In genomic region chr3:139586420-139587017, GRCh38 we compare ENCODE assay signal across 14 cellular contexts. TPM values are rescaled to one million over a fixed set of nuclear protein-coding genes. Genes with fewer than 3 reads are reported as not detected.
DNase-seq lines count a peak whose midpoint lies in the region; ATAC-seq and TF ChIP-seq lines count a peak whose summit lies in the region.
"Had no signal": no experiment of that assay in that cellular context is flagged by ENCODE, and none has a peak within 500 bp of the region (broad histone marks: within the 10 kb centered on the region; RNA-seq: fewer than 3 reads in every experiment).

No MANE protein-coding gene starts in this region.

- TF ChIP-seq CTCF in thyroid gland (IDR thresholded peaks at IDR 0.05): no peak

- ATAC-seq in activated CD4-positive, alpha-beta T cell treated with anti-CD3 and anti-CD28 coated beads for 36 hours: no peak
- peak; percentile 94 for ATAC-seq in GM21529 (IDR thresholded peaks at IDR 0.05; ENCODE audit: unreplicated experiment)
- peak; percentile 85 for ATAC-seq in HG03095 (IDR thresholded peaks at IDR 0.05; ENCODE audit: unreplicated experiment)
- ATAC-seq in GM19397 (IDR thresholded peaks at IDR 0.05; ENCODE audit: unreplicated experiment): no peak

- 25 to 28% methylated on average over 1 of the region's 1 CpG for WGBS in thyroid gland, 2 donors

- H3K4me3 ChIP-seq in thyroid gland (replicated peaks in 1 of 3): no peak overlapping the region

- H3K27me3 Mint-ChIP-seq in activated CD4-positive, alpha-beta T cell treated with anti-CD3 and anti-CD28 coated beads, Interleukin-2, amount 10 ng/mL, durations not matched to agents 7 days and 5 days: no peaks in the 10 kb centered on the region
- H3K27me3 Mint-ChIP-seq in activated CD4-positive, alpha-beta T cell treated with anti-CD3 and anti-CD28 coated beads for 36 hours: no peaks in the 10 kb centered on the region

- H3K27ac Mint-ChIP-seq in activated CD4-positive, alpha-beta T cell treated with anti-CD3 and anti-CD28 coated beads, Interleukin-2, amount 10 ng/mL, durations not matched to agents 7 days and 5 days: peak overlapping the region; percentile 27
- no peak overlapping the region for H3K27ac Mint-ChIP-seq in activated CD4-positive, alpha-beta T cell treated with anti-CD3 and anti-CD28 coated beads for 36 hours

- peaks cover 12 to 19% of the 10 kb centered on the region in 2 donors for H3K4me1 ChIP-seq in thyroid gland
- H3K4me1 ChIP-seq: Caco-2 had no signal

- H3K9me3 ChIP-seq in thyroid gland: no peaks in the 10 kb centered on the region
- H3K9me3 ChIP-seq: Caco-2 had no signal

- DNase-seq in activated CD4-positive, alpha-beta T cell treated with anti-CD3 and anti-CD28 coated beads, Interleukin-2, amount 10 ng/mL, durations not matched to agents 7 days and 5 days: no peak
- DNase-seq in activated CD4-positive, alpha-beta T cell treated with anti-CD3 and anti-CD28 coated beads for 36 hours: no peak
- no peak for DNase-seq in thyroid gland
- DNase-seq in NCI-H1694 treated with DMSO at 0.1 percent for 48 hours (lab: John Stamatoyannopoulos, UW): no peak
- DNase-seq in cerebellar nuclear complex (lab: John Stamatoyannopoulos, UW): no peak
- DNase-seq: amniotic stem cell, Caco-2, foreskin melanocyte, islet precursor cell had no signal

- no peaks in the 10 kb centered on the region for H3K36me3 Mint-ChIP-seq in activated CD4-positive, alpha-beta T cell treated with anti-CD3 and anti-CD28 coated beads, Interleukin-2, amount 10 ng/mL, durations not matched to agents 7 days and 5 days (ENCODE audit: low read depth)
- H3K36me3 Mint-ChIP-seq in activated CD4-positive, alpha-beta T cell treated with anti-CD3 and anti-CD28 coated beads for 36 hours (ENCODE audit: low read depth): no peaks in the 10 kb centered on the region

- CTCF ChIA-PET in activated CD4-positive, alpha-beta T cell treated with anti-CD3 and anti-CD28 coated beads, Interleukin-2, amount 10 ng/mL, durations not matched to agents 7 days and 5 days (lab: Charles Lee): no interaction called here
- CTCF ChIA-PET in activated CD4-positive, alpha-beta T cell treated with anti-CD3 and anti-CD28 coated beads for 36 hours (lab: Charles Lee): no interaction called here

- POLR2A ChIA-PET in activated CD4-positive, alpha-beta T cell treated with anti-CD3 and anti-CD28 coated beads, Interleukin-2, amount 10 ng/mL, durations not matched to agents 7 days and 5 days (lab: Charles Lee): no interaction called here
- POLR2A ChIA-PET in activated CD4-positive, alpha-beta T cell treated with anti-CD3 and anti-CD28 coated beads for 36 hours (lab: Charles Lee): no interaction called here

- H3K9me3 Mint-ChIP-seq in activated CD4-positive, alpha-beta T cell treated with anti-CD3 and anti-CD28 coated beads, Interleukin-2, amount 10 ng/mL, durations not matched to agents 7 days and 5 days: peaks cover 7% of the 10 kb centered on the region
- no peaks in the 10 kb centered on the region for H3K9me3 Mint-ChIP-seq in activated CD4-positive, alpha-beta T cell treated with anti-CD3 and anti-CD28 coated beads for 36 hours (ENCODE audit: low read depth)

- peak overlapping the region; percentile 49 to 58 (median 55) for H3K27ac ChIP-seq in thyroid gland
- H3K27ac ChIP-seq: 22Rv1, RWPE1 had no signal

- H3K4me3 Mint-ChIP-seq in activated CD4-positive, alpha-beta T cell treated with anti-CD3 and anti-CD28 coated beads, Interleukin-2, amount 10 ng/mL, durations not matched to agents 7 days and 5 days: no peak overlapping the region
- H3K4me3 Mint-ChIP-seq in activated CD4-positive, alpha-beta T cell treated with anti-CD3 and anti-CD28 coated beads for 36 hours: no peak overlapping the region

- no peaks in the 10 kb centered on the region for H3K36me3 ChIP-seq in thyroid gland

- no peaks in the 10 kb centered on the region for H3K27me3 ChIP-seq in thyroid gland

- intact Hi-C loops in activated CD4-positive, alpha-beta T cell treated with anti-CD3 and anti-CD28 coated beads for 36 hours (cut with DNase I, micrococcal nuclease): no loop called here
- intact Hi-C loops in thyroid gland (cut with DNase I): no loop called here

- peaks cover 10% of the 10 kb centered on the region for H3K4me1 Mint-ChIP-seq in activated CD4-positive, alpha-beta T cell treated with anti-CD3 and anti-CD28 coated beads, Interleukin-2, amount 10 ng/mL, durations not matched to agents 7 days and 5 days
- H3K4me1 Mint-ChIP-seq in activated CD4-positive, alpha-beta T cell treated with anti-CD3 and anti-CD28 coated beads for 36 hours: no peaks in the 10 kb centered on the region

- no peak for TF ChIP-seq POLR2A in thyroid gland (IDR thresholded peaks at IDR 0.05)

RNA-seq across cellular contexts. Expression of gene RBP1, which starts 47.0 kb away (rescaled TPM):
- total RNA-seq in activated CD4-positive, alpha-beta T cell treated with anti-CD3 and anti-CD28 coated beads, Interleukin-2, amount 10 ng/mL, durations not matched to agents 7 days and 5 days: not detected
- not detected for total RNA-seq in activated CD4-positive, alpha-beta T cell treated with anti-CD3 and anti-CD28 coated beads for 36 hours
- total RNA-seq in thyroid gland: 1 to 10 TPM; 4.0 to 7.1 (median 5.3) TPM

Comparison
In these comparisons a context has a peak if more than half of its experiments do, and no peak if none do; other contexts are left out.
1. ATAC-seq: peak in GM21529 (single experiment) and HG03095 (single experiment); none in activated CD4-positive, alpha-beta T cell treated with anti-CD3 and anti-CD28 coated beads for 36 hours (single experiment) and GM19397 (single experiment).
2. RNA of gene RBP1, which starts 47.0 kb away (total RNA-seq): 4.0 to 7.1 TPM in thyroid gland; not detected in activated CD4-positive, alpha-beta T cell treated with anti-CD3 and anti-CD28 coated beads, Interleukin-2, amount 10 ng/mL, durations not matched to agents 7 days and 5 days and not detected in activated CD4-positive, alpha-beta T cell treated with anti-CD3 and anti-CD28 coated beads for 36 hours; every median in the first group is over 4 times any median in the second.